Comparison of ENCODE assay signal across 1 cellular context in genomic region chr1:155079210-155079486, GRCh38.
A peak's percentile ranks its signal among the peaks of the same experiment; 100 is the strongest.
TF ChIP-seq lines count a peak whose summit lies in the region.

No MANE protein-coding gene starts in this region.

TF ChIP-seq in HepG2, 621 proteins besides CTCF, POLR2A, EP300 and RAD21:
- TF ChIP-seq ZNF777 (CRISPR knock-in tag; IDR thresholded peaks at IDR 0.05) (0 out of 2 replicates have a peak, but pooled peaks have one; percentile 12), ZBED4 (CRISPR knock-in tag; IDR thresholded peaks at IDR 0.05; ENCODE audit: borderline replicate concordance) (no peak), EZH2 (conservative IDR thresholded peaks at IDR 0.05; ENCODE audit: low read depth, low read length) (peak; percentile 45; the same call in 1 of the 2 replicates), ZNF510 (CRISPR knock-in tag; IDR thresholded peaks at IDR 0.05; ENCODE audit: low read depth) (no peak), PRPF4 (IDR thresholded peaks at IDR 0.05; ENCODE audit: low read depth, low read length, poor library complexity, severe bottlenecking) (no peak), PTBP1 (IDR thresholded peaks at IDR 0.05; ENCODE audit: low read depth, low read length, poor library complexity, severe bottlenecking) (no peak)
